In the genomic region with DNA sequence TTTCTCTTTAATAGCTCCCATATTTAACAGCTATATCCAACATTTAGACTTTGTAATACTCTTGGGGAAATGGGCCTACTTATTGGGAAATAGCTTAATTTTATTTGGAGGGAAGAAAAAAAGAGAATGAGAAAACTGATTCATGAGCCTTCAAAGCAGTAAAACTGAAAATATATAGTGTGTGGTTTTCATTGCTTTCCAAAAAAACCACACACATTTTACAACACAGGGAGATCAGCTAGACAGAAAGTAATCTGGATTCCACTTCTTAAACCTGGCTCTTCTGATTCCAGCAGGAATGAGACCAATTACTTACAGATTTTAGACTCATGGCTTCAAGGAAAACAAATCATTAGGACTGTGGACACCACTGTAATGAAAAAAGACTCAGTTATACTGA, we compare ENCODE assay signal across 21 cellular contexts. TPM values are rescaled to one million over a fixed set of nuclear protein-coding genes. Genes with fewer than 3 reads are reported as not detected.
A peak's percentile ranks its signal among the peaks of the same experiment; 100 is the strongest.
DNase-seq lines count a peak whose midpoint lies in the region; ATAC-seq, FAIRE-seq and TF ChIP-seq lines count a peak whose summit lies in the region.
"Had no signal": no experiment of that assay in that cellular context is flagged by ENCODE, and none has a peak within 500 bp of the region (broad histone marks: within the 10 kb centered on the region; RNA-seq: fewer than 3 reads in every experiment).

No MANE protein-coding gene starts in this region.

- no peak overlapping the region for H3K14ac ChIP-seq in neuronal stem cell (ENCODE audit: low read length)

- H2BK12ac ChIP-seq in neuronal stem cell (ENCODE audit: low read length), result no peak overlapping the region

- H3K9me3 ChIP-seq in astrocyte (ENCODE audit: insufficient read depth, low read depth, low read length) (no peaks in the 10 kb centered on the region), body of pancreas (no peaks in the 10 kb centered on the region), neuronal stem cell (replicated peaks in 1 of 2; ENCODE audit: control insufficient read depth in 2 of 2, insufficient read depth in 1 of 2, low read depth in 1 of 2, low read length in 2 of 2) (no peaks in the 10 kb centered on the region)
- H3K9me3 ChIP-seq: Caco-2, psoas muscle had no signal

- H2BK5ac ChIP-seq in neuronal stem cell (ENCODE audit: low read length), result no peak overlapping the region

- H4K91ac ChIP-seq in neuronal stem cell (ENCODE audit: low read depth, low read length, poor library complexity), result no peak overlapping the region

- peaks cover 7% of the 10 kb centered on the region for H3K4me1 Mint-ChIP-seq in astrocyte (ENCODE audit: low read depth, unreplicated experiment)

- no peaks in the 10 kb centered on the region for H3K79me2 ChIP-seq in astrocyte (ENCODE audit: insufficient read depth, low read length)

- FAIRE-seq in GM19239 (lab: Jason Lieb, UNC) (peak; percentile 33), astrocyte (lab: Jason Lieb, UNC) (peak; percentile 64), RCC 7860 (lab: Jason Lieb, UNC) (no peak)
- FAIRE-seq: TTC549, urothelium cell line had no signal

- H3K4me2 ChIP-seq in astrocyte (ENCODE audit: low read length) (no peak overlapping the region), neuronal stem cell (ENCODE audit: insufficient read depth, low read length, poor library complexity, severe bottlenecking) (no peak overlapping the region)

- H3K4me1 ChIP-seq in astrocyte (ENCODE audit: insufficient read depth, low read length) (no peaks in the 10 kb centered on the region), body of pancreas (no peaks in the 10 kb centered on the region), neuronal stem cell (ENCODE audit: control insufficient read depth in 2 of 2, insufficient read depth in 1 of 2, low read depth in 1 of 2, low read length in 2 of 2) (no peaks in the 10 kb centered on the region)
- H3K4me1 ChIP-seq: Caco-2, psoas muscle had no signal

- no peak for TF ChIP-seq POLR2A in body of pancreas (IDR thresholded peaks at IDR 0.05)

- DNase-seq in A172 (ENCODE audit: low spot score) (peak; percentile 77), GM19239 (ENCODE audit: insufficient read length, low spot score) (no peak), astrocyte (ENCODE audit: low read depth) (peak; percentile 93), kidney epithelial cell (ENCODE audit: low read depth) (peak; percentile 32), body of pancreas (no peak), RCC 7860 (ENCODE audit: low spot score) (no peak), neuronal stem cell (ENCODE audit: low spot score) (no peak)
- DNase-seq: ACHN; activated T-cell treated with anti-CD3 and anti-CD28 coated beads, Interleukin-2, amount 50 U/mL, for 4 hours; Caco-2; effector CD8-positive, alpha-beta T cell; foreskin melanocyte; naive thymus-derived CD4-positive, alpha-beta T cell; NCI-H2107; NCI-H69; psoas muscle had no signal

- H3K23ac ChIP-seq in neuronal stem cell (ENCODE audit: low read depth, low read length, poor library complexity), result no peak overlapping the region

- no peaks in the 10 kb centered on the region for H4K20me1 ChIP-seq in astrocyte (ENCODE audit: insufficient read depth, low read length)

- no peak overlapping the region for H3K27ac ChIP-seq in astrocyte (ENCODE audit: low read depth, low read length)
- no peak overlapping the region for H3K27ac ChIP-seq in body of pancreas
- no peak overlapping the region for H3K27ac ChIP-seq in neuronal stem cell (replicated peaks; ENCODE audit: low read length)
- H3K27ac ChIP-seq: psoas muscle had no signal

- no peak overlapping the region for H3K4ac ChIP-seq in neuronal stem cell (ENCODE audit: low read length)

- H3K4me3 Mint-ChIP-seq in astrocyte (ENCODE audit: unreplicated experiment), result no peak overlapping the region
- H3K4me3 Mint-ChIP-seq: activated naive CD8-positive, alpha-beta T cell; activated T-cell treated with anti-CD3 and anti-CD28 coated beads, Interleukin-2, amount 50 U/mL, for 4 hours; naive thymus-derived CD4-positive, alpha-beta T cell; stimulated activated naive CD8-positive, alpha-beta T cell treated with anti-CD3 and anti-CD28 coated beads, Interleukin-15, Interleukin-2, amounts not matched to agents 100 ng/mL and 50 ng/mL, for 24 hours had no signal

- H3K27ac Mint-ChIP-seq in astrocyte (ENCODE audit: unreplicated experiment), result no peak overlapping the region
- H3K27ac Mint-ChIP-seq: naive thymus-derived CD4-positive, alpha-beta T cell; stimulated activated naive CD8-positive, alpha-beta T cell treated with anti-CD3 and anti-CD28 coated beads, Interleukin-15, Interleukin-2, amounts not matched to agents 100 ng/mL and 50 ng/mL, for 24 hours had no signal

- TF ChIP-seq CTCF in astrocyte (IDR thresholded peaks at IDR 0.05; ENCODE audit: insufficient read depth, low read depth, low read length) (no peak), kidney epithelial cell (IDR thresholded peaks at IDR 0.05; ENCODE audit: insufficient read depth, low read length, poor library complexity, severe bottlenecking) (no peak), body of pancreas (IDR thresholded peaks at IDR 0.05) (no peak)

- no peak for ATAC-seq in body of pancreas
- no peak for ATAC-seq in HG03159 (IDR thresholded peaks at IDR 0.05; ENCODE audit: unreplicated experiment)
- ATAC-seq: activated T-cell treated with anti-CD3 and anti-CD28 coated beads, Interleukin-2, amount 50 U/mL, for 4 hours; naive thymus-derived CD4-positive, alpha-beta T cell; psoas muscle had no signal

- H3K4me3 ChIP-seq in astrocyte (ENCODE audit: insufficient read depth, low read depth, low read length) (no peak overlapping the region), kidney epithelial cell (ENCODE audit: low read depth, low read length) (no peak overlapping the region), body of pancreas (no peak overlapping the region), neuronal stem cell (ENCODE audit: low read length in 2 of 2) (no peak overlapping the region)
- H3K4me3 ChIP-seq: psoas muscle had no signal

- intact Hi-C loops in body of pancreas (cut with DNase I), result no loop called here

- H2AFZ ChIP-seq in astrocyte (ENCODE audit: low read depth, low read length) (no peak overlapping the region), neuronal stem cell (ENCODE audit: low read length) (no peak overlapping the region)

- H2BK120ac ChIP-seq in neuronal stem cell (ENCODE audit: low read depth, low read length), result no peak overlapping the region

- no peaks in the 10 kb centered on the region for H3K36me3 ChIP-seq in astrocyte (ENCODE audit: insufficient read depth, low read length)
- H3K36me3 ChIP-seq in kidney epithelial cell (ENCODE audit: control insufficient read depth, insufficient read depth, low read length), result no peaks in the 10 kb centered on the region
- H3K36me3 ChIP-seq in body of pancreas (replicated peaks in 1 of 2; ENCODE audit: insufficient read depth in 1 of 2, low read depth in 2 of 2), result no peaks in the 10 kb centered on the region
- H3K36me3 ChIP-seq in neuronal stem cell (replicated peaks in 1 of 2; ENCODE audit: control insufficient read depth in 2 of 2, insufficient read depth in 2 of 2, low read length in 2 of 2), result no peaks in the 10 kb centered on the region

- no peak overlapping the region for H2AK5ac ChIP-seq in neuronal stem cell (ENCODE audit: low read depth, low read length)

- H3K27me3 Mint-ChIP-seq in astrocyte (ENCODE audit: low read depth, unreplicated experiment), result peaks cover 3% of the 10 kb centered on the region

- H3K36me3 Mint-ChIP-seq in astrocyte (ENCODE audit: low read depth, unreplicated experiment), result no peaks in the 10 kb centered on the region
- H3K36me3 Mint-ChIP-seq: activated naive CD8-positive, alpha-beta T cell; naive thymus-derived CD4-positive, alpha-beta T cell had no signal

- no peak overlapping the region for H3K18ac ChIP-seq in neuronal stem cell (ENCODE audit: low read length)

- H3K9me3 Mint-ChIP-seq in astrocyte (ENCODE audit: unreplicated experiment), result no peaks in the 10 kb centered on the region
- H3K9me3 Mint-ChIP-seq: activated T-cell treated with anti-CD3 and anti-CD28 coated beads, Interleukin-2, amount 50 U/mL, for 4 hours; stimulated activated naive CD8-positive, alpha-beta T cell treated with anti-CD3 and anti-CD28 coated beads, Interleukin-15, Interleukin-2, amounts not matched to agents 100 ng/mL and 50 ng/mL, for 24 hours had no signal

- no peak overlapping the region for H2BK15ac ChIP-seq in neuronal stem cell (ENCODE audit: low read length)

- H4K8ac ChIP-seq in neuronal stem cell (ENCODE audit: low read depth, low read length), result no peak overlapping the region

- H3K27me3 ChIP-seq in astrocyte (ENCODE audit: insufficient read depth, low read length) (peaks cover under 1% of the 10 kb centered on the region), kidney epithelial cell (ENCODE audit: control insufficient read depth, insufficient read depth, low read length) (no peaks in the 10 kb centered on the region), body of pancreas (no peaks in the 10 kb centered on the region), neuronal stem cell (ENCODE audit: control insufficient read depth in 3 of 3, insufficient read depth in 3 of 3, low read depth in 1 of 3, low read length in 3 of 3) (no peaks in the 10 kb centered on the region)

- no peaks in the 10 kb centered on the region for H3K79me1 ChIP-seq in neuronal stem cell (ENCODE audit: low read depth, low read length)

- H3K9ac ChIP-seq in astrocyte (ENCODE audit: low read length) (no peak overlapping the region), neuronal stem cell (ENCODE audit: low read depth, low read length, poor library complexity) (no peak overlapping the region)

RNA-seq across cellular contexts. Expression of gene CH25H, which starts 48.7 kb away (rescaled TPM):
- total RNA-seq in A172 (2014; rRNA removed; shearing (Covaris generic)), result 0.09 TPM in 1 of 2 replicates, not detected in the other
- 0.22 and 0.34 TPM in 2 replicates for total RNA-seq in astrocyte
- 0.29 and 0.34 TPM in 2 replicates for total RNA-seq in kidney epithelial cell
- total RNA-seq in body of pancreas, result 1 to 10 TPM; 1.0 to 2.0 TPM
- polyA plus RNA-seq in neuronal stem cell (2013, experiment 1 of 2), result not detected
- polyA plus RNA-seq in neuronal stem cell (2013, experiment 2 of 2), result not detected
- total RNA-seq: Caco-2 had no signal

Comparison
In these comparisons a context has a peak if more than half of its experiments do, and no peak if none do; other contexts are left out.
1. DNase-seq: peak in A172 (single experiment), astrocyte (single experiment) and kidney epithelial cell (single experiment); none in GM19239 (single experiment), body of pancreas (0 of 4), RCC 7860 (single experiment) and neuronal stem cell (single experiment).